ENCODE assay signal across 1 cellular context in genomic region chr10:119725550-119726290, GRCh38.
TF ChIP-seq lines count a peak whose summit lies in the region.

Gene INPP5F, plus strand, starts transcription at chr10:119726050. Its CDS starts 213 bp downstream, at chr10:119726263.

TF ChIP-seq in HepG2, 621 proteins besides CTCF, POLR2A, EP300 and RAD21 (continued from another document and continues in another):
- no peak for TF ChIP-seq NFAT5 (CRISPR knock-in tag; IDR thresholded peaks at IDR 0.05)
- TF ChIP-seq POGK (CRISPR knock-in tag; conservative IDR thresholded peaks at IDR 0.05) = peak; percentile 75; the same call in 1 of the 2 replicates
- 0 out of 2 replicates have a peak, but pooled peaks have one; percentile 43 for TF ChIP-seq ZNF547 (CRISPR knock-in tag; IDR thresholded peaks at IDR 0.05)
- peak; percentile 55; the same call in 1 of the 2 replicates for TF ChIP-seq KDM3A (CRISPR knock-in tag; IDR thresholded peaks at IDR 0.05; ENCODE audit: low read depth)
- peak; percentile 18; the same call in 1 of the 2 replicates for TF ChIP-seq ZNF724P (CRISPR knock-in tag; IDR thresholded peaks at IDR 0.05; ENCODE audit: borderline replicate concordance)
- no peak for TF ChIP-seq XBP1 (CRISPR knock-in tag; IDR thresholded peaks at IDR 0.05)
- TF ChIP-seq MXD4 (CRISPR knock-in tag; IDR thresholded peaks at IDR 0.05) = no peak; the same call in 1 of the 2 replicates
- no peak for TF ChIP-seq SRSF9 (IDR thresholded peaks at IDR 0.05; ENCODE audit: borderline replicate concordance, insufficient read depth, low read depth, low read length, poor library complexity, severe bottlenecking)
- TF ChIP-seq PHF5A (CRISPR knock-in tag; IDR thresholded peaks at IDR 0.05; ENCODE audit: low read depth, unreplicated experiment) = no peak
- no peak for TF ChIP-seq HOXA9 (CRISPR knock-in tag; IDR thresholded peaks at IDR 0.05; ENCODE audit: borderline replicate concordance)
- TF ChIP-seq E2F5 (CRISPR knock-in tag; conservative IDR thresholded peaks at IDR 0.05) = no peak
- no peak for TF ChIP-seq ZNF44 (CRISPR knock-in tag; IDR thresholded peaks at IDR 0.05)
- TF ChIP-seq FOXJ3 (CRISPR knock-in tag; IDR thresholded peaks at IDR 0.05; ENCODE audit: borderline replicate concordance) = no peak
- peak; percentile 55 for TF ChIP-seq AGO1 (IDR thresholded peaks at IDR 0.05; ENCODE audit: low read depth, low read length, poor library complexity, severe bottlenecking)
- TF ChIP-seq GATA4 (IDR thresholded peaks at IDR 0.05; ENCODE audit: borderline replicate concordance, low read depth) = no peak
- no peak for TF ChIP-seq ZNF260 (CRISPR knock-in tag; IDR thresholded peaks at IDR 0.05; ENCODE audit: borderline replicate concordance, low read depth)
- TF ChIP-seq SNRNP70 (IDR thresholded peaks at IDR 0.05; ENCODE audit: low read depth, low read length) = no peak
- no peak for TF ChIP-seq ZNF784 (CRISPR knock-in tag; IDR thresholded peaks at IDR 0.05; ENCODE audit: borderline replicate concordance)
- no peak for TF ChIP-seq FOXA1 (IDR thresholded peaks at IDR 0.05)
- no peak for TF ChIP-seq FOXA1 (CRISPR knock-in tag; IDR thresholded peaks at IDR 0.05)
- peak; percentile 82; the same call in 1 of the 2 replicates for TF ChIP-seq POLR2G (IDR thresholded peaks at IDR 0.05; ENCODE audit: low read depth, low read length)
- no peak for TF ChIP-seq TCF12 (IDR thresholded peaks at IDR 0.05)
- 0 out of 2 replicates have a peak, but pooled peaks have one; percentile 16 for TF ChIP-seq TCF12 (CRISPR knock-in tag; IDR thresholded peaks at IDR 0.05)
- peak; percentile 56; the same call in 1 of the 2 replicates for TF ChIP-seq MIER3 (CRISPR knock-in tag; IDR thresholded peaks at IDR 0.05; ENCODE audit: borderline replicate concordance)
- peak; percentile 44 for TF ChIP-seq JARID2 (CRISPR knock-in tag; IDR thresholded peaks at IDR 0.05; ENCODE audit: insufficient replicate concordance)
- no peak for TF ChIP-seq RBAK (CRISPR knock-in tag; IDR thresholded peaks at IDR 0.05)
- TF ChIP-seq ZNF674 (CRISPR knock-in tag; IDR thresholded peaks at IDR 0.05; ENCODE audit: low read depth) = 0 out of 2 replicates have a peak, but pooled peaks have one; percentile 43
- TF ChIP-seq NCOA5 (CRISPR knock-in tag; IDR thresholded peaks at IDR 0.05) = no peak
- TF ChIP-seq NFIC (IDR thresholded peaks at IDR 0.05; ENCODE audit: low read length) = no peak
- peak; percentile 24; the same call in 1 of the 2 replicates for TF ChIP-seq ZNF777 (CRISPR knock-in tag; IDR thresholded peaks at IDR 0.05)
- TF ChIP-seq ZNF569 (CRISPR knock-in tag; IDR thresholded peaks at IDR 0.05; ENCODE audit: borderline replicate concordance) = no peak
- no peak for TF ChIP-seq DMTF1 (CRISPR knock-in tag; IDR thresholded peaks at IDR 0.05)
- TF ChIP-seq HIC2 (CRISPR knock-in tag; IDR thresholded peaks at IDR 0.05; ENCODE audit: low read depth) = peak; percentile 51; the same call in 1 of the 2 replicates
- TF ChIP-seq SP5 (CRISPR knock-in tag; IDR thresholded peaks at IDR 0.05; ENCODE audit: borderline replicate concordance, low read depth) = peak; percentile 64; the same call in 1 of the 2 replicates
- peak; percentile 25; the same call in 1 of the 2 replicates for TF ChIP-seq HNF4A (CRISPR knock-in tag; IDR thresholded peaks at IDR 0.05)
- peak; percentile 76; the same call in 1 of the 2 replicates for TF ChIP-seq KAT7 (CRISPR knock-in tag; IDR thresholded peaks at IDR 0.05; ENCODE audit: borderline replicate concordance)
- no peak for TF ChIP-seq STAT6 (CRISPR knock-in tag; IDR thresholded peaks at IDR 0.05; ENCODE audit: borderline replicate concordance)
- peak; percentile 83; the same call in 1 of the 2 replicates for TF ChIP-seq IRF9 (CRISPR knock-in tag; IDR thresholded peaks at IDR 0.05; ENCODE audit: borderline replicate concordance)
- TF ChIP-seq NFIB (CRISPR knock-in tag; IDR thresholded peaks at IDR 0.05; ENCODE audit: borderline replicate concordance) = no peak
- TF ChIP-seq ZBTB20 (CRISPR knock-in tag; IDR thresholded peaks at IDR 0.05; ENCODE audit: borderline replicate concordance, low read depth) = peak; percentile 26; the same call in 1 of the 2 replicates
- TF ChIP-seq NR2F2 (IDR thresholded peaks at IDR 0.05; ENCODE audit: borderline replicate concordance, low read depth) = no peak
